ENCODE assay signal across 8 cellular contexts in the genomic region with DNA sequence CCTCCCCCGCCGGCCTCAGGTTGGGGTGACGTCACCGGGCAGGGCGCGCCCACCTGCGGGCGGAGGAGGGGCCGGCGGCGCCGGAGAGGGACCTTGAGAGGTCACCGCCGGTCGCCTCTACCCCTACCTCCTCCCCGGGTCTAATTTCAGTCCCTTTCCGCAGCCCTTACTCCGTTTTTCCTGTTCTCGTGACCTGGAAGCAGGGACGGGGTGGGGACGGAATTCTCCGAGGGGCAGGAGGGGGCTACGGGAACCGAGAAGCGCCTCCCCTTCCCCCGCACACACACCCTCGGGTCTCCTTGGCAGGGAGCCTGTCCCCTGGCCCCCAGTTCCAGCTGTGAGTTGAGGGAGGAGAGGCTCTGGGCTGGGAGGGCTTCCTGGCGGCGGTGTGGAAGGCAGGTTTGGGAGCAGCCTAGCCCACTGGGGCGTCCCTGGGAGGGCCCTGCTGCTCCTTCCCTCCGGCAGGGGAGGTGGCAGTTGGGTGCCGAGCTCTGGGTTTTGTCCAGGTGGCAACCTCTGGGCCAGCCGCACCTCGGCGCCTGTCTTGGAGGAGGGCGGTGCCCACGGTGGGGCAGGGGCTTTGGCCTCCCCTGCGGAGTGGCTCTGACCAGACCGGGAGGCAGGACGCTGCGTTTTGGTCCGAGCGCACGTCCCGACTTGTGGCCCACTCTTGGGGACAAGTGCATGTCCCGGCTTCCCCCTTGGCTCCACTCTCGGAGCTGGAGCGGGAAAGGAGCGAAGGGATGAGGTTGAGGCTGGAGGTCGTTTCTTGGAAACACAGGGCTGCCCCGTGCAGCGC. TPM values are rescaled to one million over a fixed set of nuclear protein-coding genes. Genes with fewer than 3 reads are reported as not detected.
DNase-seq lines count a peak whose midpoint lies in the region; ATAC-seq and TF ChIP-seq lines count a peak whose summit lies in the region.

No MANE protein-coding gene starts in this region.

- ATAC-seq in activated CD8-positive, alpha-beta memory T cell treated with anti-CD3 and anti-CD28 coated beads, Interleukin-2, amount 10 ng/mL, durations not matched to agents 7 days and 5 days: peak; percentile 8

- peak overlapping the region; percentile 9 for H3K18ac ChIP-seq in trophoblast cell (ENCODE audit: low read length)

- H3K4me1 ChIP-seq in OCI-LY1 (ENCODE audit: insufficient read depth, low read length, severe bottlenecking): peaks cover 29% of the 10 kb centered on the region
- peaks cover 9 to 19% of the 10 kb centered on the region in 2 experiments for H3K4me1 ChIP-seq in trophoblast cell (ENCODE audit: control insufficient read depth in 1 of 2, insufficient read depth in 2 of 2, low read length in 2 of 2)

- H3K4me3 Mint-ChIP-seq in activated CD8-positive, alpha-beta memory T cell treated with anti-CD3 and anti-CD28 coated beads, Interleukin-2, amount 10 ng/mL, durations not matched to agents 7 days and 5 days: peak overlapping the region; percentile 66

- peak overlapping the region; percentile 44 for H4K8ac ChIP-seq in trophoblast cell (ENCODE audit: low read depth, low read length)

- H2AFZ ChIP-seq in OCI-LY1 (ENCODE audit: low read length) (no peak overlapping the region), trophoblast cell (ENCODE audit: insufficient read depth, low read length, poor library complexity) (peak overlapping the region; percentile 3)

- H3K27me3 ChIP-seq in OCI-LY1 (ENCODE audit: insufficient read depth, low read length) (peaks cover 6% of the 10 kb centered on the region; the same call in 1 of the 2 replicates), trophoblast cell (ENCODE audit: insufficient read depth, low read length) (peaks cover 33% of the 10 kb centered on the region)

- H3K9ac ChIP-seq in OCI-LY1 (ENCODE audit: low read length) (peak overlapping the region; percentile 36; the same call in 1 of the 2 replicates), trophoblast cell (ENCODE audit: low read length) (no peak overlapping the region)

- no peak overlapping the region for H3K4ac ChIP-seq in trophoblast cell (ENCODE audit: low read depth, low read length)

- H3K9me3 ChIP-seq in OCI-LY1 (ENCODE audit: low read length): no peaks in the 10 kb centered on the region
- peaks cover 19% of the 10 kb centered on the region for H3K9me3 ChIP-seq in trophoblast cell (ENCODE audit: insufficient read depth, low read depth, low read length)

- H3K79me1 ChIP-seq in trophoblast cell (ENCODE audit: low read length): peaks cover 5% of the 10 kb centered on the region

- H3K79me2 ChIP-seq in OCI-LY1 (ENCODE audit: insufficient read depth, low read length) (no peaks in the 10 kb centered on the region), trophoblast cell (ENCODE audit: control insufficient read depth, insufficient read depth, low read length, poor library complexity) (no peaks in the 10 kb centered on the region)

- peak overlapping the region; percentile 15 for H4K91ac ChIP-seq in trophoblast cell (ENCODE audit: low read depth, low read length)

- no CpG with 5 or more reads among the region's 52 CpGs for WGBS in trophoblast cell (ENCODE audit: extremely low coverage, insufficient coverage, insufficient read length)

- no peak overlapping the region for H3K23ac ChIP-seq in trophoblast cell (ENCODE audit: low read length)

- H3K4me2 ChIP-seq in OCI-LY1 (ENCODE audit: low read length) (peak overlapping the region; percentile 68), trophoblast cell (ENCODE audit: low read length) (peak overlapping the region; percentile 63)

- H3K27me3 Mint-ChIP-seq in activated CD8-positive, alpha-beta memory T cell treated with anti-CD3 and anti-CD28 coated beads, Interleukin-2, amount 10 ng/mL, durations not matched to agents 7 days and 5 days: peaks cover 11% of the 10 kb centered on the region

- H4K20me1 ChIP-seq in OCI-LY1 (ENCODE audit: insufficient read depth, low read length): no peaks in the 10 kb centered on the region

- peak overlapping the region; percentile 13 for H2AK5ac ChIP-seq in trophoblast cell (ENCODE audit: low read length)

- H3K4me1 Mint-ChIP-seq in activated CD8-positive, alpha-beta memory T cell treated with anti-CD3 and anti-CD28 coated beads, Interleukin-2, amount 10 ng/mL, durations not matched to agents 7 days and 5 days: peaks cover 24% of the 10 kb centered on the region

- peak overlapping the region; percentile 5 for H2BK12ac ChIP-seq in trophoblast cell (ENCODE audit: low read length)

- H3K36me3 ChIP-seq in OCI-LY1 (ENCODE audit: insufficient read depth, low read length) (peaks cover 16% of the 10 kb centered on the region), trophoblast cell (ENCODE audit: control insufficient read depth in 1 of 2, insufficient read depth in 2 of 2, low read length in 2 of 2) (peaks cover 16 to 17% of the 10 kb centered on the region in 2 experiments)

- H3K27ac Mint-ChIP-seq in activated CD8-positive, alpha-beta memory T cell treated with anti-CD3 and anti-CD28 coated beads, Interleukin-2, amount 10 ng/mL, durations not matched to agents 7 days and 5 days: peak overlapping the region; percentile 78

- no peak overlapping the region for H3K27ac ChIP-seq in OCI-LY1 (ENCODE audit: low read depth, low read length, poor library complexity, severe bottlenecking)
- H3K27ac ChIP-seq in trophoblast cell (ENCODE audit: low read depth, low read length): no peak overlapping the region

- H2BK120ac ChIP-seq in trophoblast cell (ENCODE audit: insufficient read depth, low read length, poor library complexity): peak overlapping the region; percentile 25

- no peak overlapping the region for H2BK5ac ChIP-seq in trophoblast cell (ENCODE audit: low read depth, low read length, poor library complexity)

- H3K9me3 Mint-ChIP-seq in activated CD8-positive, alpha-beta memory T cell treated with anti-CD3 and anti-CD28 coated beads, Interleukin-2, amount 10 ng/mL, durations not matched to agents 7 days and 5 days (ENCODE audit: low read depth): no peaks in the 10 kb centered on the region

- H3K4me3 ChIP-seq in OCI-LY1 (ENCODE audit: low read depth, low read length, poor library complexity, severe bottlenecking) (peak overlapping the region; percentile 60), trophoblast cell (ENCODE audit: low read depth, low read length) (peak overlapping the region; percentile 23)

- CTCF ChIA-PET in activated CD8-positive, alpha-beta memory T cell treated with anti-CD3 and anti-CD28 coated beads, Interleukin-2, amount 10 ng/mL, durations not matched to agents 7 days and 5 days (lab: Charles Lee): interaction anchor here (1.0 to 2.2 kb wide), 3 partner anchors 13 to 26 kb away, joined by 3 to 10 read pairs (median 5); a partner anchor contains a TSS

- H3K9me2 ChIP-seq in OCI-LY1 (ENCODE audit: low read depth, low read length): no peaks in the 10 kb centered on the region

- H4K12ac ChIP-seq in trophoblast cell (ENCODE audit: low read depth, low read length): peak overlapping the region; percentile 23

- H3K14ac ChIP-seq in trophoblast cell (ENCODE audit: low read length): peak overlapping the region; percentile 16

- TF ChIP-seq CTCF in OCI-LY1 (IDR thresholded peaks at IDR 0.05; ENCODE audit: low read length): no peak

- H3K36me3 Mint-ChIP-seq in activated CD8-positive, alpha-beta memory T cell treated with anti-CD3 and anti-CD28 coated beads, Interleukin-2, amount 10 ng/mL, durations not matched to agents 7 days and 5 days: peaks cover 8% of the 10 kb centered on the region

- H3F3A ChIP-seq in OCI-LY1 (ENCODE audit: insufficient read depth, low read length): no peaks in the 10 kb centered on the region; the same call in 1 of the 2 replicates

- peak; percentile 72 for DNase-seq in activated CD8-positive, alpha-beta memory T cell treated with anti-CD3 and anti-CD28 coated beads, Interleukin-2, amount 10 ng/mL, durations not matched to agents 7 days and 5 days
- DNase-seq in activated CD8-positive, alpha-beta memory T cell treated with anti-CD3 and anti-CD28 coated beads for 24 hours: no peak
- DNase-seq in ecto neural progenitor cell (ENCODE audit: low spot score) (peak; percentile 69), trophoblast cell (peak; percentile 38 to 54), inferior parietal cortex (ENCODE audit: extremely low spot score) (no peak), GM19240 (ENCODE audit: insufficient read length, low spot score) (no peak)
- no peak for DNase-seq in stimulated activated CD4-positive, alpha-beta T cell treated with anti-CD3 and anti-CD28 coated beads, Interleukin-2, amount 100 ng/mL, for 48 hours

RNA-seq across cellular contexts. Expression of a gene that starts 0.8 kb away (rescaled TPM):
- total RNA-seq in activated CD8-positive, alpha-beta memory T cell treated with anti-CD3 and anti-CD28 coated beads, Interleukin-2, amount 10 ng/mL, durations not matched to agents 7 days and 5 days: 10 to 100 TPM in 1 of 2 experiments, 1 to 10 TPM in 1; 6.4 to 17.6 TPM
- polyA plus RNA-seq in trophoblast cell (2013): 1.2 and 1.3 TPM in 2 replicates

RNA-seq across cellular contexts. Expression of a gene that starts 6.5 kb away (rescaled TPM):
- total RNA-seq in activated CD8-positive, alpha-beta memory T cell treated with anti-CD3 and anti-CD28 coated beads, Interleukin-2, amount 10 ng/mL, durations not matched to agents 7 days and 5 days: 10 to 100 TPM; 33.5 to 40.9 TPM
- polyA plus RNA-seq in trophoblast cell (2013): 38.2 and 39.4 TPM in 2 replicates

RNA-seq across cellular contexts. Expression of a gene that starts 9.3 kb away (rescaled TPM):
- under 1 TPM in 1 of 2 experiments, not detected in 1; 0.26 TPM for total RNA-seq in activated CD8-positive, alpha-beta memory T cell treated with anti-CD3 and anti-CD28 coated beads, Interleukin-2, amount 10 ng/mL, durations not matched to agents 7 days and 5 days
- polyA plus RNA-seq in trophoblast cell (2013): 0.37 and 0.38 TPM in 2 replicates

RNA-seq across cellular contexts. Expression of a gene that starts 18.7 kb away (rescaled TPM):
- 10 to 100 TPM; 41.9 to 42.3 TPM for total RNA-seq in activated CD8-positive, alpha-beta memory T cell treated with anti-CD3 and anti-CD28 coated beads, Interleukin-2, amount 10 ng/mL, durations not matched to agents 7 days and 5 days
- polyA plus RNA-seq in trophoblast cell (2013): 22.0 and 22.9 TPM in 2 replicates

RNA-seq across cellular contexts. Expression of a gene that starts 19.1 kb away (rescaled TPM):
- 10 to 100 TPM; 76.2 to 94.5 TPM for total RNA-seq in activated CD8-positive, alpha-beta memory T cell treated with anti-CD3 and anti-CD28 coated beads, Interleukin-2, amount 10 ng/mL, durations not matched to agents 7 days and 5 days
- polyA plus RNA-seq in trophoblast cell (2013): 29.9 and 32.0 TPM in 2 replicates

Comparison
In these comparisons a context has a peak if more than half of its experiments do, and no peak if none do; other contexts are left out.
1. DNase-seq: peak in activated CD8-positive, alpha-beta memory T cell treated with anti-CD3 and anti-CD28 coated beads, Interleukin-2, amount 10 ng/mL, durations not matched to agents 7 days and 5 days (single experiment), ecto neural progenitor cell (single experiment) and trophoblast cell (2 of 2); none in activated CD8-positive, alpha-beta memory T cell treated with anti-CD3 and anti-CD28 coated beads for 24 hours (single experiment), inferior parietal cortex (single experiment), stimulated activated CD4-positive, alpha-beta T cell treated with anti-CD3 and anti-CD28 coated beads, Interleukin-2, amount 100 ng/mL, for 48 hours (0 of 2) and GM19240 (single experiment).